17 cellular contexts compared by ENCODE assay signal in the genomic region with DNA sequence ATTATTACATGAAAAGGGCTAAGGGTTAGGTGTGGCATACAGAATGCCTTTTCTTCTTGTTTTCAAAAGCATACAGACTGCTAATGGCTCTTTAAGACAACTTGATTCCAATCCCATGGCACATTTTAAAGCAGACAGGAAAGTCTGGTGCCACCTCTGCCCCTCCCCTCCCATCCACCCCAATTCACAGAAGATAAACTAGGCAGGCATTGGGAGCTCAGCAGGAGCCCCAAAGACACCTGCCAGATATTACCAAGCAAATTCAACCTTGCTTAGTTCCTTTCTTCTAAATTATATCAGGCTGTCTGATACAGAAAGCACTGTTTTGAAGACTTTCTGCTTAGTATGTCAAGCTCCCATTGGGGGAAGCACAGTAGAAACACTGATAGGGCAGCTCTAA.
"Had no signal": no experiment of that assay in that cellular context is flagged by ENCODE, and none has a peak within 500 bp of the region (broad histone marks: within the 10 kb centered on the region; RNA-seq: fewer than 3 reads in every experiment).

No MANE protein-coding gene starts in this region.

- H3K36me3 ChIP-seq: colonic mucosa had no signal

- H3K27ac ChIP-seq: colonic mucosa, suprapubic skin, upper lobe of right lung had no signal

- H3K27me3 ChIP-seq: colonic mucosa, suprapubic skin, upper lobe of right lung had no signal

- FAIRE-seq: bronchial epithelial cell had no signal

- H3K9me3 ChIP-seq: colonic mucosa, suprapubic skin, upper lobe of right lung had no signal

- H3K4me1 ChIP-seq: colonic mucosa, upper lobe of right lung had no signal

- DNase-seq: activated CD4-positive, alpha-beta memory T cell treated with anti-CD3 and anti-CD28 coated beads, Interleukin-2, amount 10 ng/mL, durations not matched to agents 7 days and 5 days; activated gamma-delta T cell treated with Interleukin-2 at 50 U/mL for 16 hours; activated naive CD8-positive, alpha-beta T cell treated with anti-CD3 and anti-CD28 coated beads, Interleukin-2, amount 10 ng/mL, durations not matched to agents 7 days and 5 days; activated T-cell treated with anti-CD3 and anti-CD28 coated beads, Interleukin-2, amount 50 U/mL, for 72 hours; aorta; colonic mucosa; effector CD8-positive, alpha-beta T cell; immature natural killer cell; naive thymus-derived CD4-positive, alpha-beta T cell; posterior cingulate gyrus; stimulated activated CD4-positive, alpha-beta T cell treated with anti-CD3 and anti-CD28 coated beads, Interleukin-12 subunit alpha, Interleukin-12 subunit beta, amount 100 ng/mL, for 4 hours; stimulated activated CD4-positive, alpha-beta T cell treated with anti-CD3 and anti-CD28 coated beads, Interleukin-2, amount 100 ng/mL, for 48 hours; stimulated activated naive CD4-positive, alpha-beta T cell treated with Interleukin-2 at 50 U/mL for 16 hours; SW 1271; upper lobe of right lung had no signal

- H3K4me3 ChIP-seq: colonic mucosa, suprapubic skin, upper lobe of right lung had no signal
